ENCODE assay signal across 8 cellular contexts in genomic region chr9:128218518-128219389, GRCh38. TPM values are rescaled to one million over a fixed set of nuclear protein-coding genes. Genes with fewer than 3 reads are reported as not detected.
DNase-seq lines count a peak whose midpoint lies in the region; ATAC-seq and TF ChIP-seq lines count a peak whose summit lies in the region.

No MANE protein-coding gene starts in this region.

- no peaks in the 10 kb centered on the region for H3K36me3 Mint-ChIP-seq in activated T-helper 1 cell treated with anti-CD3 and anti-CD28 coated beads, Interleukin-12 subunit alpha, Interleukin-12 subunit beta, Interleukin-2, Interleukin-4 antibody, amounts not matched to agents 30 ng/mL and 10 ng/mL and 1 ng/mL, durations not matched to agents 14 hours and 24 hours and 36 hours (ENCODE audit: low read depth)
- no peaks in the 10 kb centered on the region for H3K36me3 Mint-ChIP-seq in naive B cell
- no peaks in the 10 kb centered on the region for H3K36me3 Mint-ChIP-seq in stimulated activated effector memory CD8-positive, alpha-beta T cell treated with anti-CD3 and anti-CD28 coated beads, Interleukin-12 subunit alpha, Interleukin-12 subunit beta, amount 100 ng/mL, for 72 hours

- peaks cover 7% of the 10 kb centered on the region; the same call in 1 of the 2 replicates for H3K27me3 ChIP-seq in OCI-LY1 (ENCODE audit: insufficient read depth, low read length)
- no peaks in the 10 kb centered on the region for H3K27me3 ChIP-seq in fibroblast of lung (ENCODE audit: control insufficient read depth, insufficient read depth, low read length)

- H3F3A ChIP-seq in OCI-LY1 (ENCODE audit: insufficient read depth, low read length) = no peaks in the 10 kb centered on the region

- H3K9me3 Mint-ChIP-seq in activated T-helper 1 cell treated with anti-CD3 and anti-CD28 coated beads, Interleukin-12 subunit alpha, Interleukin-12 subunit beta, Interleukin-2, Interleukin-4 antibody, amounts not matched to agents 30 ng/mL and 10 ng/mL and 1 ng/mL, durations not matched to agents 14 hours and 24 hours and 36 hours = no peaks in the 10 kb centered on the region
- H3K9me3 Mint-ChIP-seq in naive B cell = peaks cover 0 to 2% (median 0%) of the 10 kb centered on the region in 7 donors
- H3K9me3 Mint-ChIP-seq in stimulated activated effector memory CD8-positive, alpha-beta T cell treated with anti-CD3 and anti-CD28 coated beads, Interleukin-12 subunit alpha, Interleukin-12 subunit beta, amount 100 ng/mL, for 72 hours = no peaks in the 10 kb centered on the region

- H3K27ac Mint-ChIP-seq in activated T-helper 1 cell treated with anti-CD3 and anti-CD28 coated beads, Interleukin-12 subunit alpha, Interleukin-12 subunit beta, Interleukin-2, Interleukin-4 antibody, amounts not matched to agents 30 ng/mL and 10 ng/mL and 1 ng/mL, durations not matched to agents 14 hours and 24 hours and 36 hours = peak overlapping the region; percentile 4
- H3K27ac Mint-ChIP-seq in naive B cell = peak overlapping the region in 5 of 6 donors; percentile 59 to 82 (median 70)
- H3K27ac Mint-ChIP-seq in stimulated activated effector memory CD8-positive, alpha-beta T cell treated with anti-CD3 and anti-CD28 coated beads, Interleukin-12 subunit alpha, Interleukin-12 subunit beta, amount 100 ng/mL, for 72 hours = peak overlapping the region; percentile 78

- H3K9ac ChIP-seq in OCI-LY1 (ENCODE audit: low read length) = peak overlapping the region; percentile 27; the same call in 1 of the 2 replicates
- no peak overlapping the region for H3K9ac ChIP-seq in fibroblast of lung (ENCODE audit: insufficient read depth, low read length)

- H4K20me1 ChIP-seq in OCI-LY1 (ENCODE audit: insufficient read depth, low read length) (no peaks in the 10 kb centered on the region), fibroblast of lung (ENCODE audit: control insufficient read depth, extremely low read depth, insufficient read depth, low read length) (peaks cover 2% of the 10 kb centered on the region)

- H3K4me2 ChIP-seq in OCI-LY1 (ENCODE audit: low read length) = peak overlapping the region; percentile 73
- no peak overlapping the region for H3K4me2 ChIP-seq in fibroblast of lung (ENCODE audit: extremely low read depth, insufficient read depth, low read length)

- H3K9me2 ChIP-seq in OCI-LY1 (ENCODE audit: low read depth, low read length) = no peaks in the 10 kb centered on the region

- ATAC-seq in GM18870 (IDR thresholded peaks at IDR 0.05; ENCODE audit: unreplicated experiment) = peak; percentile 92
- peak; percentile 84 for ATAC-seq in HG03103 (IDR thresholded peaks at IDR 0.05; ENCODE audit: low read depth, unreplicated experiment)
- ATAC-seq in naive B cell (ENCODE audit: low read depth in 2 of 2) = peak; percentile 96 to 97
- ATAC-seq in stimulated activated effector memory CD8-positive, alpha-beta T cell treated with anti-CD3 and anti-CD28 coated beads, Interleukin-12 subunit alpha, Interleukin-12 subunit beta, amount 100 ng/mL, for 72 hours = peak; percentile 92

- H3K36me3 ChIP-seq in OCI-LY1 (ENCODE audit: insufficient read depth, low read length) (no peaks in the 10 kb centered on the region), fibroblast of lung (ENCODE audit: control insufficient read depth, insufficient read depth, low read length) (no peaks in the 10 kb centered on the region)

- H3K4me3 ChIP-seq in OCI-LY1 (ENCODE audit: low read depth, low read length, poor library complexity, severe bottlenecking) (peak overlapping the region; percentile 56), fibroblast of lung (replicated peaks in 1 of 4; ENCODE audit: control extremely low read depth in 1 of 4, insufficient read depth in 1 of 4, low read depth in 3 of 4, low read length in 4 of 4) (no peak overlapping the region)

- no peak for TF ChIP-seq CTCF in OCI-LY1 (IDR thresholded peaks at IDR 0.05; ENCODE audit: low read length)
- no peak for TF ChIP-seq CTCF in fibroblast of lung (conservative IDR thresholded peaks at IDR 0.05 in 1 of 2, IDR thresholded peaks at IDR 0.05 in 1 of 2; ENCODE audit: low read depth in 1 of 2, low read length in 2 of 2)

- H3K9me3 ChIP-seq in OCI-LY1 (ENCODE audit: low read length) (no peaks in the 10 kb centered on the region), fibroblast of lung (ENCODE audit: control insufficient read depth, insufficient read depth, low read depth, low read length) (no peaks in the 10 kb centered on the region)

- H3K4me1 ChIP-seq in OCI-LY1 (ENCODE audit: insufficient read depth, low read length, severe bottlenecking) (peaks cover 9% of the 10 kb centered on the region), fibroblast of lung (ENCODE audit: control insufficient read depth, extremely low read depth, insufficient read depth, low read length) (peaks cover 11% of the 10 kb centered on the region)

- H3K27me3 Mint-ChIP-seq in activated T-helper 1 cell treated with anti-CD3 and anti-CD28 coated beads, Interleukin-12 subunit alpha, Interleukin-12 subunit beta, Interleukin-2, Interleukin-4 antibody, amounts not matched to agents 30 ng/mL and 10 ng/mL and 1 ng/mL, durations not matched to agents 14 hours and 24 hours and 36 hours (ENCODE audit: insufficient read depth) = peaks cover 1% of the 10 kb centered on the region
- peaks cover 0 to 10% (median 3%) of the 10 kb centered on the region in 3 donors for H3K27me3 Mint-ChIP-seq in naive B cell

- H2AFZ ChIP-seq in OCI-LY1 (ENCODE audit: low read length) (no peak overlapping the region), fibroblast of lung (ENCODE audit: low read length) (no peak overlapping the region)

- peaks cover 7% of the 10 kb centered on the region for H3K4me1 Mint-ChIP-seq in activated T-helper 1 cell treated with anti-CD3 and anti-CD28 coated beads, Interleukin-12 subunit alpha, Interleukin-12 subunit beta, Interleukin-2, Interleukin-4 antibody, amounts not matched to agents 30 ng/mL and 10 ng/mL and 1 ng/mL, durations not matched to agents 14 hours and 24 hours and 36 hours (ENCODE audit: low read depth)
- H3K4me1 Mint-ChIP-seq in naive B cell = peaks cover 9 to 15% (median 14%) of the 10 kb centered on the region in 3 donors
- H3K4me1 Mint-ChIP-seq in stimulated activated effector memory CD8-positive, alpha-beta T cell treated with anti-CD3 and anti-CD28 coated beads, Interleukin-12 subunit alpha, Interleukin-12 subunit beta, amount 100 ng/mL, for 72 hours = peaks cover 11% of the 10 kb centered on the region

- peak; percentile 92 for DNase-seq in activated T-helper 1 cell treated with anti-CD3 and anti-CD28 coated beads, Interleukin-12 subunit alpha, Interleukin-12 subunit beta, Interleukin-2, Interleukin-4 antibody, amounts not matched to agents 30 ng/mL and 10 ng/mL and 1 ng/mL, durations not matched to agents 14 hours and 24 hours and 36 hours (ENCODE audit: low spot score)
- DNase-seq in fibroblast of lung (ENCODE audit: low read depth in 2 of 2) (peak; percentile 56 to 89), naive B cell (peak; percentile 85), NCI-H2107 treated with DMSO at 0.1 percent for 48 hours (lab: John Stamatoyannopoulos, UW; ENCODE audit: unreplicated experiment) (no peak)
- DNase-seq in stimulated activated effector memory CD8-positive, alpha-beta T cell treated with anti-CD3 and anti-CD28 coated beads, Interleukin-12 subunit alpha, Interleukin-12 subunit beta, amount 100 ng/mL, for 72 hours (ENCODE audit: low spot score in 2 of 2) = peak; percentile 75 to 95

- peak overlapping the region; percentile 75 for H3K4me3 Mint-ChIP-seq in activated T-helper 1 cell treated with anti-CD3 and anti-CD28 coated beads, Interleukin-12 subunit alpha, Interleukin-12 subunit beta, Interleukin-2, Interleukin-4 antibody, amounts not matched to agents 30 ng/mL and 10 ng/mL and 1 ng/mL, durations not matched to agents 14 hours and 24 hours and 36 hours
- H3K4me3 Mint-ChIP-seq in naive B cell = peak overlapping the region; percentile 71 to 94 (median 84)
- H3K4me3 Mint-ChIP-seq in stimulated activated effector memory CD8-positive, alpha-beta T cell treated with anti-CD3 and anti-CD28 coated beads, Interleukin-12 subunit alpha, Interleukin-12 subunit beta, amount 100 ng/mL, for 72 hours = peak overlapping the region; percentile 78

- intact Hi-C loops in activated T-helper 1 cell treated with anti-CD3 and anti-CD28 coated beads, Interleukin-12 subunit alpha, Interleukin-12 subunit beta, Interleukin-2, Interleukin-4 antibody, amounts not matched to agents 30 ng/mL and 10 ng/mL and 1 ng/mL, durations not matched to agents 14 hours and 24 hours and 36 hours (cut with micrococcal nuclease) = loop anchor here (1.0 to 5.0 kb wide), 10 partner anchors 15 to 810 kb away; partner anchors contain the start of genes BBLN, CIZ1, COQ4 and DNM1

- H3K79me2 ChIP-seq in OCI-LY1 (ENCODE audit: insufficient read depth, low read length) (no peaks in the 10 kb centered on the region), fibroblast of lung (ENCODE audit: control insufficient read depth, insufficient read depth, low read length) (no peaks in the 10 kb centered on the region)

- H3K27ac ChIP-seq in OCI-LY1 (ENCODE audit: low read depth, low read length, poor library complexity, severe bottlenecking) (no peak overlapping the region), fibroblast of lung (ENCODE audit: insufficient read depth, low read length) (no peak overlapping the region)

RNA-seq across cellular contexts. Expression of gene DNM1, which starts 15.6 kb away (rescaled TPM):
- 1.4 and 1.8 TPM in 2 replicates for total RNA-seq in activated T-helper 1 cell treated with anti-CD3 and anti-CD28 coated beads, Interleukin-12 subunit alpha, Interleukin-12 subunit beta, Interleukin-2, Interleukin-4 antibody, amounts not matched to agents 30 ng/mL and 10 ng/mL and 1 ng/mL, durations not matched to agents 14 hours and 24 hours and 36 hours
- 11.8 and 30.4 TPM in 2 replicates for total RNA-seq in fibroblast of lung
- polyA plus RNA-seq in fibroblast of lung = 3.7 and 11.6 TPM in 2 replicates
- 7.7 and 22.6 TPM in 2 replicates for polyA plus RNA-seq in fibroblast of lung (2012)
- 14.2 and 47.3 TPM in 2 replicates for polyA minus RNA-seq in fibroblast of lung (ENCODE audit: low replicate concordance)
- polyA plus RNA-seq in naive B cell (ENCODE audit: low read depth in 6 of 6) = under 1 TPM in 4 of 6 donors, not detected in 2; 0.15 to 0.49 (median 0.20) TPM

RNA-seq across cellular contexts. Expression of gene CIZ1, which starts 27.4 kb away (rescaled TPM):
- 154 and 158 TPM in 2 replicates for total RNA-seq in activated T-helper 1 cell treated with anti-CD3 and anti-CD28 coated beads, Interleukin-12 subunit alpha, Interleukin-12 subunit beta, Interleukin-2, Interleukin-4 antibody, amounts not matched to agents 30 ng/mL and 10 ng/mL and 1 ng/mL, durations not matched to agents 14 hours and 24 hours and 36 hours
- total RNA-seq in fibroblast of lung = 21.3 and 27.2 TPM in 2 replicates
- polyA plus RNA-seq in fibroblast of lung = 26.1 and 48.4 TPM in 2 replicates
- polyA plus RNA-seq in fibroblast of lung (2012) = 71.3 and 119 TPM in 2 replicates
- polyA minus RNA-seq in fibroblast of lung (ENCODE audit: low replicate concordance) = 169 and 276 TPM in 2 replicates
- 10 to 100 TPM in 2 of 6 donors, 1 to 10 TPM in 4; 5.6 to 34.6 (median 9.9) TPM for polyA plus RNA-seq in naive B cell (ENCODE audit: low read depth in 6 of 6)

RNA-seq across cellular contexts. Expression of gene GOLGA2, which starts 57.1 kb away (rescaled TPM):
- total RNA-seq in activated T-helper 1 cell treated with anti-CD3 and anti-CD28 coated beads, Interleukin-12 subunit alpha, Interleukin-12 subunit beta, Interleukin-2, Interleukin-4 antibody, amounts not matched to agents 30 ng/mL and 10 ng/mL and 1 ng/mL, durations not matched to agents 14 hours and 24 hours and 36 hours = 52.3 and 53.0 TPM in 2 replicates
- 96.0 and 118 TPM in 2 replicates for total RNA-seq in fibroblast of lung
- polyA plus RNA-seq in fibroblast of lung (107 and 126 TPM in 2 replicates), naive B cell (ENCODE audit: low read depth in 6 of 6) (10 to 100 TPM in 1 of 6 donors, 1 to 10 TPM in 5; 4.6 to 10.3 (median 8.1) TPM)
- 105 and 118 TPM in 2 replicates for polyA plus RNA-seq in fibroblast of lung (2012)
- polyA minus RNA-seq in fibroblast of lung (ENCODE audit: low replicate concordance) = 33.4 and 48.1 TPM in 2 replicates

RNA-seq across cellular contexts. Expression of gene SWI5, which starts 57.3 kb away (rescaled TPM):
- total RNA-seq in activated T-helper 1 cell treated with anti-CD3 and anti-CD28 coated beads, Interleukin-12 subunit alpha, Interleukin-12 subunit beta, Interleukin-2, Interleukin-4 antibody, amounts not matched to agents 30 ng/mL and 10 ng/mL and 1 ng/mL, durations not matched to agents 14 hours and 24 hours and 36 hours = 10.4 and 13.3 TPM in 2 replicates
- 35.4 and 35.7 TPM in 2 replicates for total RNA-seq in fibroblast of lung
- polyA plus RNA-seq in fibroblast of lung = 46.7 and 62.6 TPM in 2 replicates
- 36.9 and 53.1 TPM in 2 replicates for polyA plus RNA-seq in fibroblast of lung (2012)
- 17.8 and 19.4 TPM in 2 replicates for polyA minus RNA-seq in fibroblast of lung (ENCODE audit: low replicate concordance)
- 10 to 100 TPM; 22.6 to 33.7 (median 26.3) TPM for polyA plus RNA-seq in naive B cell (ENCODE audit: low read depth in 6 of 6)

RNA-seq across cellular contexts. Expression of gene BBLN, which starts 58.7 kb away (rescaled TPM):
- total RNA-seq in activated T-helper 1 cell treated with anti-CD3 and anti-CD28 coated beads, Interleukin-12 subunit alpha, Interleukin-12 subunit beta, Interleukin-2, Interleukin-4 antibody, amounts not matched to agents 30 ng/mL and 10 ng/mL and 1 ng/mL, durations not matched to agents 14 hours and 24 hours and 36 hours = 97.3 and 106 TPM in 2 replicates
- total RNA-seq in fibroblast of lung = 22.1 and 29.4 TPM in 2 replicates
- polyA plus RNA-seq in fibroblast of lung (23.8 TPM in 2 replicates), naive B cell (ENCODE audit: low read depth in 6 of 6) (10 to 100 TPM; 74.7 to 98.3 (median 93.5) TPM)
- 46.5 and 66.7 TPM in 2 replicates for polyA plus RNA-seq in fibroblast of lung (2012)
- 9.5 and 10.2 TPM in 2 replicates for polyA minus RNA-seq in fibroblast of lung (ENCODE audit: low replicate concordance)

Comparison
In these comparisons a context has a peak if more than half of its experiments do, and no peak if none do; other contexts are left out.
1. H3K27ac Mint-ChIP-seq: peak in every context shown above with its lines; median percentile 78 in stimulated activated effector memory CD8-positive, alpha-beta T cell treated with anti-CD3 and anti-CD28 coated beads, Interleukin-12 subunit alpha, Interleukin-12 subunit beta, amount 100 ng/mL, for 72 hours; 70 in naive B cell; 4 in activated T-helper 1 cell treated with anti-CD3 and anti-CD28 coated beads, Interleukin-12 subunit alpha, Interleukin-12 subunit beta, Interleukin-2, Interleukin-4 antibody, amounts not matched to agents 30 ng/mL and 10 ng/mL and 1 ng/mL, durations not matched to agents 14 hours and 24 hours and 36 hours.